10 cellular contexts compared by ENCODE assay signal in genomic region chr10:116891208-116891607, GRCh38. TPM values are rescaled to one million over a fixed set of nuclear protein-coding genes. Genes with fewer than 3 reads are reported as not detected.
DNase-seq lines count a peak whose midpoint lies in the region; ATAC-seq and TF ChIP-seq lines count a peak whose summit lies in the region.
"Had no signal": no experiment of that assay in that cellular context is flagged by ENCODE, and none has a peak within 500 bp of the region (broad histone marks: within the 10 kb centered on the region; RNA-seq: fewer than 3 reads in every experiment).

No MANE protein-coding gene starts in this region.

- no peaks in the 10 kb centered on the region for H3K36me3 Mint-ChIP-seq in nephron progenitor cell (ENCODE audit: low read depth)

- H3K9me3 Mint-ChIP-seq in nephron progenitor cell = no peaks in the 10 kb centered on the region
- H3K9me3 Mint-ChIP-seq: effector memory CD8-positive, alpha-beta T cell; neural crest cell had no signal

- ATAC-seq in SK-N-SH treated with all-trans-retinoic acid at 6 μM for 48 hours (peak; percentile 79), HG03378 (IDR thresholded peaks at IDR 0.05; ENCODE audit: unreplicated experiment) (no peak), HG03460 (IDR thresholded peaks at IDR 0.05; ENCODE audit: unreplicated experiment) (no peak)
- ATAC-seq: effector memory CD8-positive, alpha-beta T cell had no signal

- peaks cover 55% of the 10 kb centered on the region for H3K4me1 Mint-ChIP-seq in nephron progenitor cell

- no peak overlapping the region for H3K27ac Mint-ChIP-seq in nephron progenitor cell
- H3K27ac Mint-ChIP-seq: effector memory CD8-positive, alpha-beta T cell had no signal

- intact Hi-C loops in head of caudate nucleus (cut with DNase I) = no loop called here

- H3K4me3 Mint-ChIP-seq in nephron progenitor cell = no peak overlapping the region
- H3K4me3 Mint-ChIP-seq: effector memory CD8-positive, alpha-beta T cell; neural crest cell had no signal

- peaks cover 3% of the 10 kb centered on the region for H3K27me3 Mint-ChIP-seq in nephron progenitor cell (ENCODE audit: low read depth, poor library complexity)

- no peak for TF ChIP-seq CTCF in nephron progenitor cell (IDR thresholded peaks at IDR 0.05)

- DNase-seq in A172 (ENCODE audit: low spot score) (peak; percentile 83), HS-5 (ENCODE audit: low read depth) (peak; percentile 69), head of caudate nucleus (peak in 33 of 42 donors; percentile 10 to 86 (median 47)), NCI-H82 treated with DMSO at 0.1 percent for 48 hours (lab: John Stamatoyannopoulos, UW; ENCODE audit: unreplicated experiment) (no peak), nephron progenitor cell (no peak)
- DNase-seq: effector memory CD8-positive, alpha-beta T cell had no signal

TF ChIP-seq in SK-N-SH treated with all-trans-retinoic acid at 6 μM for 48 hours, 23 proteins besides CTCF, POLR2A, EP300 and RAD21:
- TF ChIP-seq ISL1 (CRISPR knock-in tag; IDR thresholded peaks at IDR 0.05) = peak; percentile 84
- TF ChIP-seq TSHZ2 (CRISPR knock-in tag; IDR thresholded peaks at IDR 0.05) = 0 out of 2 replicates have a peak, but pooled peaks have one; percentile 52
- 0 out of 2 replicates have a peak, but pooled peaks have one; percentile 15 for TF ChIP-seq ZNF8 (CRISPR knock-in tag; IDR thresholded peaks at IDR 0.05)
- TF ChIP-seq CSRNP3 (CRISPR knock-in tag; IDR thresholded peaks at IDR 0.05) = peak; percentile 46; the same call in 1 of the 2 replicates
- 0 out of 2 replicates have a peak, but pooled peaks have one; percentile 12 for TF ChIP-seq CREB5 (CRISPR knock-in tag; IDR thresholded peaks at IDR 0.05; ENCODE audit: low read depth)
- TF ChIP-seq RARB (CRISPR knock-in tag; IDR thresholded peaks at IDR 0.05) = no peak
- no peak for TF ChIP-seq PATZ1 (CRISPR knock-in tag; IDR thresholded peaks at IDR 0.05; ENCODE audit: borderline replicate concordance)
- TF ChIP-seq TCF4 (CRISPR knock-in tag; IDR thresholded peaks at IDR 0.05; ENCODE audit: borderline replicate concordance) = peak; percentile 61; the same call in 1 of the 2 replicates

RNA-seq across cellular contexts. Expression of gene ENO4, which starts 41.9 kb away (rescaled TPM):
- 0.07 and 0.22 TPM in 2 replicates for total RNA-seq in A172 (2014; rRNA removed; shearing (Covaris generic))

Comparison
In these comparisons a context has a peak if more than half of its experiments do, and no peak if none do; other contexts are left out.
1. DNase-seq: peak in A172 (single experiment), HS-5 (single experiment) and head of caudate nucleus (33 of 42); none in NCI-H82 treated with DMSO at 0.1 percent for 48 hours (single experiment) and nephron progenitor cell (single experiment).